ENCODE assay signal across 1 cellular context in genomic region chr13:48819376-48819775, GRCh38.
TF ChIP-seq lines count a peak whose summit lies in the region.

No MANE protein-coding gene starts in this region.

TF ChIP-seq in H1, 55 proteins besides CTCF, POLR2A, EP300 and RAD21 (continued from another document):
- TF ChIP-seq, protein P1, sequence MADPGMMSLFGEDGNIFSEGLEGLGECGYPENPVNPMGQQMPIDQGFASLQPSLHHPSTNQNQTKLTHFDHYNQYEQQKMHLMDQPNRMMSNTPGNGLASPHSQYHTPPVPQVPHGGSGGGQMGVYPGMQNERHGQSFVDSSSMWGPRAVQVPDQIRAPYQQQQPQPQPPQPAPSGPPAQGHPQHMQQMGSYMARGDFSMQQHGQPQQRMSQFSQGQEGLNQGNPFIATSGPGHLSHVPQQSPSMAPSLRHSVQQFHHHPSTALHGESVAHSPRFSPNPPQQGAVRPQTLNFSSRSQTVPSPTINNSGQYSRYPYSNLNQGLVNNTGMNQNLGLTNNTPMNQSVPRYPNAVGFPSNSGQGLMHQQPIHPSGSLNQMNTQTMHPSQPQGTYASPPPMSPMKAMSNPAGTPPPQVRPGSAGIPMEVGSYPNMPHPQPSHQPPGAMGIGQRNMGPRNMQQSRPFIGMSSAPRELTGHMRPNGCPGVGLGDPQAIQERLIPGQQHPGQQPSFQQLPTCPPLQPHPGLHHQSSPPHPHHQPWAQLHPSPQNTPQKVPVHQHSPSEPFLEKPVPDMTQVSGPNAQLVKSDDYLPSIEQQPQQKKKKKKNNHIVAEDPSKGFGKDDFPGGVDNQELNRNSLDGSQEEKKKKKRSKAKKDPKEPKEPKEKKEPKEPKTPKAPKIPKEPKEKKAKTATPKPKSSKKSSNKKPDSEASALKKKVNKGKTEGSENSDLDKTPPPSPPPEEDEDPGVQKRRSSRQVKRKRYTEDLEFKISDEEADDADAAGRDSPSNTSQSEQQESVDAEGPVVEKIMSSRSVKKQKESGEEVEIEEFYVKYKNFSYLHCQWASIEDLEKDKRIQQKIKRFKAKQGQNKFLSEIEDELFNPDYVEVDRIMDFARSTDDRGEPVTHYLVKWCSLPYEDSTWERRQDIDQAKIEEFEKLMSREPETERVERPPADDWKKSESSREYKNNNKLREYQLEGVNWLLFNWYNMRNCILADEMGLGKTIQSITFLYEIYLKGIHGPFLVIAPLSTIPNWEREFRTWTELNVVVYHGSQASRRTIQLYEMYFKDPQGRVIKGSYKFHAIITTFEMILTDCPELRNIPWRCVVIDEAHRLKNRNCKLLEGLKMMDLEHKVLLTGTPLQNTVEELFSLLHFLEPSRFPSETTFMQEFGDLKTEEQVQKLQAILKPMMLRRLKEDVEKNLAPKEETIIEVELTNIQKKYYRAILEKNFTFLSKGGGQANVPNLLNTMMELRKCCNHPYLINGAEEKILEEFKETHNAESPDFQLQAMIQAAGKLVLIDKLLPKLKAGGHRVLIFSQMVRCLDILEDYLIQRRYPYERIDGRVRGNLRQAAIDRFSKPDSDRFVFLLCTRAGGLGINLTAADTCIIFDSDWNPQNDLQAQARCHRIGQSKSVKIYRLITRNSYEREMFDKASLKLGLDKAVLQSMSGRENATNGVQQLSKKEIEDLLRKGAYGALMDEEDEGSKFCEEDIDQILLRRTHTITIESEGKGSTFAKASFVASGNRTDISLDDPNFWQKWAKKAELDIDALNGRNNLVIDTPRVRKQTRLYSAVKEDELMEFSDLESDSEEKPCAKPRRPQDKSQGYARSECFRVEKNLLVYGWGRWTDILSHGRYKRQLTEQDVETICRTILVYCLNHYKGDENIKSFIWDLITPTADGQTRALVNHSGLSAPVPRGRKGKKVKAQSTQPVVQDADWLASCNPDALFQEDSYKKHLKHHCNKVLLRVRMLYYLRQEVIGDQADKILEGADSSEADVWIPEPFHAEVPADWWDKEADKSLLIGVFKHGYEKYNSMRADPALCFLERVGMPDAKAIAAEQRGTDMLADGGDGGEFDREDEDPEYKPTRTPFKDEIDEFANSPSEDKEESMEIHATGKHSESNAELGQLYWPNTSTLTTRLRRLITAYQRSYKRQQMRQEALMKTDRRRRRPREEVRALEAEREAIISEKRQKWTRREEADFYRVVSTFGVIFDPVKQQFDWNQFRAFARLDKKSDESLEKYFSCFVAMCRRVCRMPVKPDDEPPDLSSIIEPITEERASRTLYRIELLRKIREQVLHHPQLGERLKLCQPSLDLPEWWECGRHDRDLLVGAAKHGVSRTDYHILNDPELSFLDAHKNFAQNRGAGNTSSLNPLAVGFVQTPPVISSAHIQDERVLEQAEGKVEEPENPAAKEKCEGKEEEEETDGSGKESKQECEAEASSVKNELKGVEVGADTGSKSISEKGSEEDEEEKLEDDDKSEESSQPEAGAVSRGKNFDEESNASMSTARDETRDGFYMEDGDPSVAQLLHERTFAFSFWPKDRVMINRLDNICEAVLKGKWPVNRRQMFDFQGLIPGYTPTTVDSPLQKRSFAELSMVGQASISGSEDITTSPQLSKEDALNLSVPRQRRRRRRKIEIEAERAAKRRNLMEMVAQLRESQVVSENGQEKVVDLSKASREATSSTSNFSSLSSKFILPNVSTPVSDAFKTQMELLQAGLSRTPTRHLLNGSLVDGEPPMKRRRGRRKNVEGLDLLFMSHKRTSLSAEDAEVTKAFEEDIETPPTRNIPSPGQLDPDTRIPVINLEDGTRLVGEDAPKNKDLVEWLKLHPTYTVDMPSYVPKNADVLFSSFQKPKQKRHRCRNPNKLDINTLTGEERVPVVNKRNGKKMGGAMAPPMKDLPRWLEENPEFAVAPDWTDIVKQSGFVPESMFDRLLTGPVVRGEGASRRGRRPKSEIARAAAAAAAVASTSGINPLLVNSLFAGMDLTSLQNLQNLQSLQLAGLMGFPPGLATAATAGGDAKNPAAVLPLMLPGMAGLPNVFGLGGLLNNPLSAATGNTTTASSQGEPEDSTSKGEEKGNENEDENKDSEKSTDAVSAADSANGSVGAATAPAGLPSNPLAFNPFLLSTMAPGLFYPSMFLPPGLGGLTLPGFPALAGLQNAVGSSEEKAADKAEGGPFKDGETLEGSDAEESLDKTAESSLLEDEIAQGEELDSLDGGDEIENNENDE (IDR thresholded peaks at IDR 0.05; ENCODE audit: insufficient replicate concordance, low read length): no peak
- TF ChIP-seq SP4 (IDR thresholded peaks at IDR 0.05; ENCODE audit: low read length) (no peak), SIN3A (conservative IDR thresholded peaks at IDR 0.05 in 1 of 2, IDR thresholded peaks at IDR 0.05 in 1 of 2; ENCODE audit: low read depth in 1 of 2, low read length in 2 of 2) (no peak), POU5F1 (IDR thresholded peaks at IDR 0.05; ENCODE audit: low read depth, low read length) (no peak), ZNF274 (IDR thresholded peaks at IDR 0.05; ENCODE audit: borderline replicate concordance, extremely low read depth, low read length) (no peak), CEBPB (IDR thresholded peaks at IDR 0.05; ENCODE audit: low read depth, low read length) (no peak), TEAD4 (IDR thresholded peaks at IDR 0.05; ENCODE audit: low read depth, low read length) (no peak), RXRA (IDR thresholded peaks at IDR 0.05; ENCODE audit: insufficient read depth, low read depth, low read length) (no peak), KDM4A (IDR thresholded peaks at IDR 0.05; ENCODE audit: low read depth, low read length, severe bottlenecking) (no peak)
TF ChIP-seq in H1: peak in this region for 0.
